ENCODE assay signal across 8 cellular contexts in the genomic region with DNA sequence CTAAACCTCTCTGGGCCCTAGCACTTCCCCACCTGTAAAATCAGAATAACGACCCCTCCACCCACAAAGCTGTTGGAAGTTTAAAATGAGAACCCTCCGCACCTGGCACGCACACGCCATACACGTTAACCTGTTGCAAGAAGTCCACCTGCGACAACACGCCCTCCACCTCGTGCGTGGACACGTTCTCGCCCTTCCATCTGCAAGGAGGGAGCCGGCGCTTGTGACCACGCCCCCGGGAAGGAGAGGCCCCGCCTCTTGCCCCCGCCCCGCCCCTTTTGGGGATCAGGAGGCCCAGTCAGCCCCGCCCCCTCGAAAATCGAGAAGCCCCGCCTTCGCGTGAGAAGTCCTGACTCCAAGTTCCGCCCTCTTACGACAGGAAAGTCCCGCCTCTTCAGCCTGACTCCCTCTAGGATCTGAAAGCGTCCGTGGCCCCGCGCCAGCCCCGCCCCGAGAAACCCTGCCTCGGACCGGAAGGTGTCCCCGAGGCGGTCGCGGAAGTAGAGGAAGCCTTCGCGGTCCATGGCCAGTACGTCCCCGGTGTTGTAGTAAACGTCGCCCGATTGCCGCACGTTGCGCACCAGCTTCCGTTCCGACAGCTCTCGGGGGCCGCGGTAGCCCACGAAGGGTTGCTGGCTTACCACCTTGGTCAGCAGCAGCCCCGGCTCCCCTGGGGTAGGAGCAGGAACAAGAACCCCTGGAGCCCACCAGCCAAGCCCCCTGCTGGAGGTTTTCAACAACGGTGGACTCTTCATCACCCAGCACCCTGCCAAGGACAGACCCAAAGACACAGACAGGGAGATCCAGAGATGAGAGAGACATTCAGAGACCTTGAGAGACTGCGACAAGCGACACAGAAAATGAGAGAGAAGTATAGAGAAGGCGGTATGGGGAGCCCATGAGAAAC. TPM values are rescaled to one million over a fixed set of nuclear protein-coding genes. Genes with fewer than 3 reads are reported as not detected.
DNase-seq lines count a peak whose midpoint lies in the region; ATAC-seq, FAIRE-seq and TF ChIP-seq lines count a peak whose summit lies in the region.

No MANE protein-coding gene starts in this region.

- peak overlapping the region; percentile 54 to 68 (median 62) for H3K4me3 ChIP-seq in BLaER1 treated with 17β-estradiol and CSF1 and Interleukin-3, amounts not matched to agents 10 nM and 100 nM
- H3K4me3 ChIP-seq in coronary artery, result peak overlapping the region; percentile 77

- peak overlapping the region; percentile 99 for H3K27ac Mint-ChIP-seq in activated CD4-positive, alpha-beta T cell treated with anti-CD3 and anti-CD28 coated beads, Interleukin-2, amount 10 ng/mL, durations not matched to agents 24 days and 14 days

- H3K27ac ChIP-seq in BLaER1 treated with 17β-estradiol and CSF1 and Interleukin-3, amounts not matched to agents 10 nM and 100 nM, result peak overlapping the region; percentile 36 to 87 (median 79); a peak in 21 of 22 replicates
- H3K27ac ChIP-seq in coronary artery, result peak overlapping the region; percentile 70 to 85

- TF ChIP-seq CTCF in coronary artery (IDR thresholded peaks at IDR 0.05), result no peak

- H4K20me1 ChIP-seq in BLaER1 treated with 17β-estradiol and CSF1 and Interleukin-3, amounts not matched to agents 10 nM and 100 nM, result no peaks in the 10 kb centered on the region

- peak; percentile 92 for ATAC-seq in HG03442 (IDR thresholded peaks at IDR 0.05; ENCODE audit: unreplicated experiment)

- H3K27me3 ChIP-seq in BLaER1 treated with 17β-estradiol and CSF1 and Interleukin-3, amounts not matched to agents 10 nM and 100 nM, result no peaks in the 10 kb centered on the region

- peak overlapping the region; percentile 96 for H3K4me3 Mint-ChIP-seq in activated CD4-positive, alpha-beta T cell treated with anti-CD3 and anti-CD28 coated beads, Interleukin-2, amount 10 ng/mL, durations not matched to agents 24 days and 14 days

- H3K36me3 Mint-ChIP-seq in activated CD4-positive, alpha-beta T cell treated with anti-CD3 and anti-CD28 coated beads, Interleukin-2, amount 10 ng/mL, durations not matched to agents 24 days and 14 days (ENCODE audit: low read depth), result no peaks in the 10 kb centered on the region

- no peaks in the 10 kb centered on the region for H3K36me3 ChIP-seq in BLaER1 treated with 17β-estradiol and CSF1 and Interleukin-3, amounts not matched to agents 10 nM and 100 nM

- peak overlapping the region; percentile 68 to 84 (median 78) for H3K9ac ChIP-seq in BLaER1 treated with 17β-estradiol and CSF1 and Interleukin-3, amounts not matched to agents 10 nM and 100 nM

- H3K27me3 Mint-ChIP-seq in activated CD4-positive, alpha-beta T cell treated with anti-CD3 and anti-CD28 coated beads, Interleukin-2, amount 10 ng/mL, durations not matched to agents 24 days and 14 days, result no peaks in the 10 kb centered on the region

- H3K9me3 Mint-ChIP-seq in activated CD4-positive, alpha-beta T cell treated with anti-CD3 and anti-CD28 coated beads, Interleukin-2, amount 10 ng/mL, durations not matched to agents 24 days and 14 days, result peaks cover 10% of the 10 kb centered on the region

- peaks cover 17 to 32% (median 25%) of the 10 kb centered on the region in 10 experiments for H3K4me1 ChIP-seq in BLaER1 treated with 17β-estradiol and CSF1 and Interleukin-3, amounts not matched to agents 10 nM and 100 nM

- intact Hi-C loops in activated CD4-positive, alpha-beta T cell treated with anti-CD3 and anti-CD28 coated beads, Interleukin-2, amount 10 ng/mL, durations not matched to agents 24 days and 14 days (cut with micrococcal nuclease), result loop anchor here (1.0 kb wide), 5 partner anchors 10 to 59 kb away; partner anchors contain the start of genes TRIM28, ZNF132 and ZNF446

- H3K4me2 ChIP-seq in BLaER1 treated with 17β-estradiol and CSF1 and Interleukin-3, amounts not matched to agents 10 nM and 100 nM, result peak overlapping the region; percentile 84 to 99 (median 96)

- FAIRE-seq in GM19239 (lab: Jason Lieb, UNC), result peak; percentile 95

- DNase-seq in GM19239 (ENCODE audit: insufficient read length, low spot score), result peak; percentile 94
- peak; percentile 98 for DNase-seq in NCI-H524 (lab: John Stamatoyannopoulos, UW)
- DNase-seq in activated CD4-positive, alpha-beta T cell treated with anti-CD3 and anti-CD28 coated beads, Interleukin-2, amount 10 ng/mL, durations not matched to agents 24 days and 14 days, result peak; percentile 99
- DNase-seq in coronary artery (ENCODE audit: low spot score), result peak; percentile 99
- DNase-seq in left kidney (ENCODE audit: low read depth, low spot score), result peak; percentile 100
- peak; percentile 99 for DNase-seq in stimulated activated CD4-positive, alpha-beta T cell treated with anti-CD3 and anti-CD28 coated beads, Interleukin-1b, Interleukin-23, amount 100 ng/mL, for 48 hours

- H3K4me1 Mint-ChIP-seq in activated CD4-positive, alpha-beta T cell treated with anti-CD3 and anti-CD28 coated beads, Interleukin-2, amount 10 ng/mL, durations not matched to agents 24 days and 14 days, result peaks cover 25% of the 10 kb centered on the region

- peaks cover 0 to 9% (median 0%) of the 10 kb centered on the region in 11 experiments; a peak in 3 of 22 replicates for H3K9me3 ChIP-seq in BLaER1 treated with 17β-estradiol and CSF1 and Interleukin-3, amounts not matched to agents 10 nM and 100 nM (replicated peaks in 1 of 11)

RNA-seq across cellular contexts. Expression of gene SLC27A5, which starts 12.5 kb away (rescaled TPM):
- 24.6 and 27.0 TPM in 2 replicates for total RNA-seq in activated CD4-positive, alpha-beta T cell treated with anti-CD3 and anti-CD28 coated beads, Interleukin-2, amount 10 ng/mL, durations not matched to agents 24 days and 14 days

RNA-seq across cellular contexts. Expression of gene ZBTB45, which starts 20.3 kb away (rescaled TPM):
- total RNA-seq in activated CD4-positive, alpha-beta T cell treated with anti-CD3 and anti-CD28 coated beads, Interleukin-2, amount 10 ng/mL, durations not matched to agents 24 days and 14 days, result 16.8 and 17.5 TPM in 2 replicates

RNA-seq across cellular contexts. Expression of gene ZNF446, which starts 23.1 kb away (rescaled TPM):
- 6.3 and 6.8 TPM in 2 replicates for total RNA-seq in activated CD4-positive, alpha-beta T cell treated with anti-CD3 and anti-CD28 coated beads, Interleukin-2, amount 10 ng/mL, durations not matched to agents 24 days and 14 days

RNA-seq across cellular contexts. Expression of gene ZNF324, which starts 32.4 kb away (rescaled TPM):
- total RNA-seq in activated CD4-positive, alpha-beta T cell treated with anti-CD3 and anti-CD28 coated beads, Interleukin-2, amount 10 ng/mL, durations not matched to agents 24 days and 14 days, result 13.6 and 14.7 TPM in 2 replicates

RNA-seq across cellular contexts. Expression of gene TRIM28, which starts 44.6 kb away (rescaled TPM):
- total RNA-seq in activated CD4-positive, alpha-beta T cell treated with anti-CD3 and anti-CD28 coated beads, Interleukin-2, amount 10 ng/mL, durations not matched to agents 24 days and 14 days, result 689 and 698 TPM in 2 replicates

Comparison
In these comparisons a context has a peak if more than half of its experiments do, and no peak if none do; other contexts are left out.
1. Peak in every context shown above with its lines: DNase-seq, ATAC-seq, H3K4me3 ChIP-seq and H3K27ac ChIP-seq.